ENCODE assay signal across 19 cellular contexts in the genomic region with DNA sequence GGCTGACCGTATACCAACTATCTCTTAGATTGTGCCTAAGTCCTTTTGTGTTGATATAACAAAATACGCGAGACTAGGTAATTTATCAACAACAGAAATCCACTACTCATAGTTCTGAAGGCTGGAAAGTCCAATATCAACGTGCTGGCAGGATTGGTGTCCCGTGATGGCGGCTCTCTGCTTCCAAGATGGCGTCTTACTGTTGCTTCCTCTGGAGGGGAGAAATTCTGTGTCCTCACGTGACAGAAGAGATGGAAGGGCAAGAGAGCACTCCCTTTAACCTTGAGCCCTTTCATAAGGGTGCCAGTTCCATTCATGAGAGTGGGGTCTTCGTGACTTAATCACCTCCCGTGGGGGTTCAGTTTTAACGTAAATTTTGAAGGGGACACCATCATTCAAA. TPM values are rescaled to one million over a fixed set of nuclear protein-coding genes. Genes with fewer than 3 reads are reported as not detected.
DNase-seq lines count a peak whose midpoint lies in the region; ATAC-seq and TF ChIP-seq lines count a peak whose summit lies in the region.
"Had no signal": no experiment of that assay in that cellular context is flagged by ENCODE, and none has a peak within 500 bp of the region (broad histone marks: within the 10 kb centered on the region; RNA-seq: fewer than 3 reads in every experiment).

No MANE protein-coding gene starts in this region.

- H3K4me1 Mint-ChIP-seq in chondrocyte (ENCODE audit: low read depth): peaks cover 39% of the 10 kb centered on the region
- peaks cover 13% of the 10 kb centered on the region for H3K4me1 Mint-ChIP-seq in mesothelial cell of epicardium
- H3K4me1 Mint-ChIP-seq: CD8-positive, alpha-beta memory T cell had no signal

- H3K27ac ChIP-seq in rectal smooth muscle tissue (ENCODE audit: low read depth, low read length): peak overlapping the region; percentile 2
- H3K27ac ChIP-seq in tibial artery: peak overlapping the region; percentile 49 to 54
- no peak overlapping the region for H3K27ac ChIP-seq in MM.1S (ENCODE audit: low read length)
- H3K27ac ChIP-seq: KMS-11 had no signal

- no peaks in the 10 kb centered on the region for H3K9me3 ChIP-seq in tibial artery
- no peaks in the 10 kb centered on the region for H3K9me3 ChIP-seq in MM.1S (replicated peaks; ENCODE audit: insufficient read depth, low read length)

- no peak overlapping the region for H2AFZ ChIP-seq in MM.1S (ENCODE audit: low read length)

- 96 to 97% methylated on average over 11 of the region's 11 CpGs for WGBS in lower leg skin, 2 donors

- H3K4me3 ChIP-seq in rectal smooth muscle tissue (ENCODE audit: low read length): no peak overlapping the region
- H3K4me3 ChIP-seq in tibial artery: no peak overlapping the region
- no peak overlapping the region for H3K4me3 ChIP-seq in lower leg skin (ENCODE audit: low read depth, poor library complexity, severe bottlenecking)
- no peak overlapping the region for H3K4me3 ChIP-seq in MM.1S (ENCODE audit: low read length)

- TF ChIP-seq CTCF in chondrocyte (IDR thresholded peaks at IDR 0.05) (no peak), mesothelial cell of epicardium (IDR thresholded peaks at IDR 0.05; ENCODE audit: unreplicated experiment) (no peak), tibial artery (IDR thresholded peaks at IDR 0.05) (no peak), lower leg skin (IDR thresholded peaks at IDR 0.05) (no peak), MM.1S (IDR thresholded peaks at IDR 0.05; ENCODE audit: low read length) (no peak)

- H3K4me3 Mint-ChIP-seq in chondrocyte (ENCODE audit: unreplicated experiment) (no peak overlapping the region), mesothelial cell of epicardium (no peak overlapping the region)
- H3K4me3 Mint-ChIP-seq: CD8-positive, alpha-beta memory T cell had no signal

- H3K79me2 ChIP-seq in MM.1S (ENCODE audit: low read length): no peaks in the 10 kb centered on the region

- no peaks in the 10 kb centered on the region for H4K20me1 ChIP-seq in MM.1S (ENCODE audit: insufficient read depth, low read length)

- H3K4me1 ChIP-seq in rectal smooth muscle tissue (ENCODE audit: control insufficient read depth, insufficient read depth, low read length) (peaks cover 5% of the 10 kb centered on the region), tibial artery (peaks cover 0 to 25% (median 11%) of the 10 kb centered on the region in 4 donors), MM.1S (ENCODE audit: low read length) (no peaks in the 10 kb centered on the region)

- intact Hi-C loops in tibial artery (cut with DNase I; ENCODE audit: low total_unique reads): no loop called here
- intact Hi-C loops in lower leg skin (cut with DNase I; ENCODE audit: low total_unique reads): no loop called here

- H3K36me3 Mint-ChIP-seq in chondrocyte (ENCODE audit: low read depth): peaks cover 2% of the 10 kb centered on the region
- H3K36me3 Mint-ChIP-seq in mesothelial cell of epicardium: no peaks in the 10 kb centered on the region

- no peaks in the 10 kb centered on the region for H3F3A ChIP-seq in MM.1S (ENCODE audit: insufficient read depth, low read length)

- H3K4me2 ChIP-seq in MM.1S (ENCODE audit: low read depth, low read length): no peak overlapping the region
- H3K4me2 ChIP-seq: KMS-11 had no signal

- no peak for TF ChIP-seq POLR2A in lower leg skin (IDR thresholded peaks at IDR 0.05)

- H3K9me3 Mint-ChIP-seq in chondrocyte (ENCODE audit: low read depth): peaks cover 5% of the 10 kb centered on the region
- H3K9me3 Mint-ChIP-seq in mesothelial cell of epicardium: peaks cover 15% of the 10 kb centered on the region

- H3K27ac Mint-ChIP-seq in chondrocyte (ENCODE audit: unreplicated experiment): peak overlapping the region; percentile 79
- H3K27ac Mint-ChIP-seq in mesothelial cell of epicardium: peak overlapping the region; percentile 33
- H3K27ac Mint-ChIP-seq: CD8-positive, alpha-beta memory T cell had no signal

- H3K9me2 ChIP-seq in MM.1S (replicated peaks; ENCODE audit: insufficient read depth, low read length): no peaks in the 10 kb centered on the region

- no peaks in the 10 kb centered on the region for H3K36me3 ChIP-seq in rectal smooth muscle tissue (ENCODE audit: control insufficient read depth, insufficient read depth, low read length)
- H3K36me3 ChIP-seq in tibial artery: no peaks in the 10 kb centered on the region
- no peaks in the 10 kb centered on the region for H3K36me3 ChIP-seq in MM.1S (replicated peaks; ENCODE audit: insufficient read depth, low read length)

- no peak for ATAC-seq in GM18511 (IDR thresholded peaks at IDR 0.05; ENCODE audit: unreplicated experiment)
- ATAC-seq: HepG2, PC-3 had no signal

- DNase-seq in chondrocyte (ENCODE audit: low spot score): no peak
- DNase-seq in mesothelial cell of epicardium (ENCODE audit: low spot score in 2 of 2, unreplicated experiment in 2 of 2): no peak
- DNase-seq in tibial artery: no peak
- DNase-seq in lower leg skin (ENCODE audit: low spot score in 2 of 2): no peak
- no peak for DNase-seq in MM.1S
- DNase-seq: C1 segment of cervical spinal cord; CD8-positive, alpha-beta memory T cell; EL; NCI-H1436; NCI-H1930; NCI-H345; NCI-H524 treated with DMSO at 0.1 percent for 48 hours; PC-3; RPMI8226; SHP77 treated with DMSO at 0.1 percent for 48 hours had no signal

- no peaks in the 10 kb centered on the region for H3K27me3 Mint-ChIP-seq in chondrocyte (ENCODE audit: low read depth)
- peaks cover 2% of the 10 kb centered on the region for H3K27me3 Mint-ChIP-seq in mesothelial cell of epicardium (ENCODE audit: low read depth)
- H3K27me3 Mint-ChIP-seq: CD8-positive, alpha-beta memory T cell had no signal

- H3K27me3 ChIP-seq in rectal smooth muscle tissue (ENCODE audit: control insufficient read depth, insufficient read depth, low read length): no peaks in the 10 kb centered on the region
- H3K27me3 ChIP-seq in tibial artery: no peaks in the 10 kb centered on the region
- no peaks in the 10 kb centered on the region for H3K27me3 ChIP-seq in MM.1S (replicated peaks; ENCODE audit: insufficient read depth, low read length)

- no peak overlapping the region for H3K9ac ChIP-seq in rectal smooth muscle tissue (ENCODE audit: low read length)
- no peak overlapping the region for H3K9ac ChIP-seq in MM.1S (ENCODE audit: low read length)
- H3K9ac ChIP-seq: KMS-11 had no signal

RNA-seq across cellular contexts. Expression of a gene that starts 28.1 kb away (rescaled TPM):
- total RNA-seq in chondrocyte: 9.6 to 11.2 TPM (median 10.2 TPM) in 3 replicates
- total RNA-seq in mesothelial cell of epicardium: 5.1 to 5.5 TPM (median 5.4 TPM) in 3 replicates
- total RNA-seq in lower leg skin: 10 to 100 TPM; 30.6 to 57.4 (median 44.9) TPM
